ENCODE assay signal across 25 cellular contexts in genomic region chr18:66562279-66562678, GRCh38. TPM values are rescaled to one million over a fixed set of nuclear protein-coding genes. Genes with fewer than 3 reads are reported as not detected.
"Had no signal": no experiment of that assay in that cellular context is flagged by ENCODE, and none has a peak within 500 bp of the region (broad histone marks: within the 10 kb centered on the region; RNA-seq: fewer than 3 reads in every experiment).

No MANE protein-coding gene starts in this region.

- H3K27me3 ChIP-seq: SJCRH30 had no signal

- H3K4me1 ChIP-seq: SJCRH30 had no signal

- H3K36me3 ChIP-seq: SJCRH30 had no signal

- H3K9me3 ChIP-seq: SJCRH30 had no signal

- ATAC-seq: Panc1, PC-3, SK-N-SH treated with all-trans-retinoic acid at 6 μM for 48 hours had no signal

- H3K27ac ChIP-seq: RWPE1, SJCRH30 had no signal

- H3K4me3 ChIP-seq: SJCRH30 had no signal

- DNase-seq: KBM-7; MV-4-11; NCI-H1048; NCI-H1105; NCI-H1417; NCI-H1436 treated with DMSO at 0.1 percent for 48 hours; NCI-H1694; NCI-H187 treated with DMSO at 0.1 percent for 48 hours; NCI-H2029 treated with DMSO at 0.1 percent for 48 hours; NCI-H2171 treated with DMSO at 0.1 percent for 48 hours; NCI-H345; NCI-H446 treated with DMSO at 0.1 percent for 48 hours; NCI-H510A treated with DMSO at 0.1 percent for 48 hours; NCI-H526; NK-92 treated with Interleukin-12 subunit alpha and Interleukin-12 subunit beta, amount 100 ng/mL, for 24 hours; PC-3; SHP77 treated with DMSO at 0.1 percent for 48 hours; SJCRH30 had no signal

RNA-seq across cellular contexts. Expression of gene CDH19, which starts 41.6 kb away (rescaled TPM):
- total RNA-seq: HT-29, LHCN-M2, MCF 10A, OCI-LY7 had no signal
